Comparison of ENCODE assay signal across 1 cellular context in the genomic region with DNA sequence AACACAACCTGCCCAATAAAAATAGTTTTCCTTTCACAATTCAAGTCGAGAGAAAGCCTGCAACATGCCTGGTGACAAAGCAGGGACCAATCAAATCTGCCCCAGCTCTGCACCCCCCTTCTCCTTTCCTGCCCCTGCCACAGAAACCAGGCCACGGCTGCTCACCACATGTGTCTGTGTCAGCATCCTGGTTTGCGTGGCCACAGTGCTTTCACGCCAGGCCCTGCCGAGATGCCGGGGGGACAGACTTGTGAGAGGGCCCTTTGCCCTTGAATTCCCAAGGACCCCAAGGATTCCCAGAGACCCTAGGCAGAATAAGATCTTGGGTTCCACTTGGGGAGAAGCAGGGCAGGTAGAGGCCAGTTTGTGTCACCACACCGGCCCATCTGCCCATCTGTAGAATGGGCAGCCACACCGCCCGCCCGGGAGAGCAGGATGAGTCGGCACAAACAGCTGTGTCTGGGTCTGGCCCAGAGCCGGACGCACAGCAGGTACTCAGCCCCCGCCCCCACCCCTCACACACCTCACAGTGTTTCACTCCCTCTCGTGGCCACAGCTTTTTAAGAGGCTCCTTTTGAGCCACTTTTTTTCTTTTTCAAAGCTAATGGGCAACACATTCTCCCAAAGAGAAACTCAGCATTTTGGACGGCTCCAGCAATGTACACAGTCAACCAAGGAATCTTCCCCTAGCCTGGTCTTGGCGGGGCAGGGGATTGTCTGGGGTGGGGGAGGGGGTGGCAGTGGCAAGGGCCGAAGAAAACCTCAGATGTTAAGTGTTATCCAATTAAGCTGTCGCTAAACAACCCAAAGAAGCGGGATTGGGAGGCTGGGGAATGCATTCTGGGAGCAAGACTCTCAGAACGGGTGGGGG.
TF ChIP-seq lines count a peak whose summit lies in the region.

No MANE protein-coding gene starts in this region.

TF ChIP-seq in HepG2, 621 proteins besides CTCF, POLR2A, EP300 and RAD21 (continued from another document):
- TF ChIP-seq, protein P1, sequence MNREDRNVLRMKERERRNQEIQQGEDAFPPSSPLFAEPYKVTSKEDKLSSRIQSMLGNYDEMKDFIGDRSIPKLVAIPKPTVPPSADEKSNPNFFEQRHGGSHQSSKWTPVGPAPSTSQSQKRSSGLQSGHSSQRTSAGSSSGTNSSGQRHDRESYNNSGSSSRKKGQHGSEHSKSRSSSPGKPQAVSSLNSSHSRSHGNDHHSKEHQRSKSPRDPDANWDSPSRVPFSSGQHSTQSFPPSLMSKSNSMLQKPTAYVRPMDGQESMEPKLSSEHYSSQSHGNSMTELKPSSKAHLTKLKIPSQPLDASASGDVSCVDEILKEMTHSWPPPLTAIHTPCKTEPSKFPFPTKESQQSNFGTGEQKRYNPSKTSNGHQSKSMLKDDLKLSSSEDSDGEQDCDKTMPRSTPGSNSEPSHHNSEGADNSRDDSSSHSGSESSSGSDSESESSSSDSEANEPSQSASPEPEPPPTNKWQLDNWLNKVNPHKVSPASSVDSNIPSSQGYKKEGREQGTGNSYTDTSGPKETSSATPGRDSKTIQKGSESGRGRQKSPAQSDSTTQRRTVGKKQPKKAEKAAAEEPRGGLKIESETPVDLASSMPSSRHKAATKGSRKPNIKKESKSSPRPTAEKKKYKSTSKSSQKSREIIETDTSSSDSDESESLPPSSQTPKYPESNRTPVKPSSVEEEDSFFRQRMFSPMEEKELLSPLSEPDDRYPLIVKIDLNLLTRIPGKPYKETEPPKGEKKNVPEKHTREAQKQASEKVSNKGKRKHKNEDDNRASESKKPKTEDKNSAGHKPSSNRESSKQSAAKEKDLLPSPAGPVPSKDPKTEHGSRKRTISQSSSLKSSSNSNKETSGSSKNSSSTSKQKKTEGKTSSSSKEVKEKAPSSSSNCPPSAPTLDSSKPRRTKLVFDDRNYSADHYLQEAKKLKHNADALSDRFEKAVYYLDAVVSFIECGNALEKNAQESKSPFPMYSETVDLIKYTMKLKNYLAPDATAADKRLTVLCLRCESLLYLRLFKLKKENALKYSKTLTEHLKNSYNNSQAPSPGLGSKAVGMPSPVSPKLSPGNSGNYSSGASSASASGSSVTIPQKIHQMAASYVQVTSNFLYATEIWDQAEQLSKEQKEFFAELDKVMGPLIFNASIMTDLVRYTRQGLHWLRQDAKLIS (CRISPR knock-in tag; IDR thresholded peaks at IDR 0.05) = no peak
- no peak for TF ChIP-seq ZEB1 (IDR thresholded peaks at IDR 0.05; ENCODE audit: insufficient replicate concordance, low read depth)
